In genomic region chr19:34963531-34964406, GRCh38 we compare ENCODE assay signal across 8 cellular contexts. TPM values are rescaled to one million over a fixed set of nuclear protein-coding genes. Genes with fewer than 3 reads are reported as not detected.
DNase-seq lines count a peak whose midpoint lies in the region; ATAC-seq, FAIRE-seq and TF ChIP-seq lines count a peak whose summit lies in the region.

Gene ZNF792 (minus strand): TSS chr19:34964229. CDS start chr19:34963662, 567 bp downstream.

- peak; percentile 49 for TF ChIP-seq POLR2A in Raji (IDR thresholded peaks at IDR 0.05; ENCODE audit: insufficient read depth, low read depth, low read length)

- peaks cover 33% of the 10 kb centered on the region for H3K36me3 ChIP-seq in BE2C
- H3K36me3 ChIP-seq in HUES48 (ENCODE audit: control insufficient read depth, insufficient read depth, low read length), result peaks cover 13% of the 10 kb centered on the region

- peaks cover 31 to 53% of the 10 kb centered on the region in 2 donors for H3K9me3 Mint-ChIP-seq in activated naive CD4-positive, alpha-beta T cell treated with anti-CD3 and anti-CD28 coated beads, Interleukin-2, amount 50 U/mL, for 72 hours
- H3K9me3 Mint-ChIP-seq in osteocyte (ENCODE audit: unreplicated experiment), result peaks cover 12% of the 10 kb centered on the region

- peaks cover 2% of the 10 kb centered on the region for H3K27me3 Mint-ChIP-seq in osteocyte (ENCODE audit: unreplicated experiment)

- peak within 1 kb of the TSS; percentile 83 to 89 for H3K27ac Mint-ChIP-seq in activated naive CD4-positive, alpha-beta T cell treated with anti-CD3 and anti-CD28 coated beads, Interleukin-2, amount 50 U/mL, for 72 hours
- peak within 1 kb of the TSS; percentile 19 for H3K27ac Mint-ChIP-seq in osteocyte (ENCODE audit: unreplicated experiment)

- H3K4me3 Mint-ChIP-seq in osteocyte (ENCODE audit: unreplicated experiment), result peak within 1 kb of the TSS; percentile 82

- peaks cover 20% of the 10 kb centered on the region for H3K4me1 Mint-ChIP-seq in osteocyte (ENCODE audit: unreplicated experiment)

- H3K36me3 Mint-ChIP-seq in activated naive CD4-positive, alpha-beta T cell treated with anti-CD3 and anti-CD28 coated beads, Interleukin-2, amount 50 U/mL, for 72 hours, result peaks cover 59 to 71% of the 10 kb centered on the region in 2 donors
- H3K36me3 Mint-ChIP-seq in osteocyte (ENCODE audit: unreplicated experiment), result peaks cover 17% of the 10 kb centered on the region

- H3K9me3 ChIP-seq in BE2C (peaks cover 13% of the 10 kb centered on the region), HUES48 (ENCODE audit: control insufficient read depth, insufficient read depth, low read length) (peaks cover 35% of the 10 kb centered on the region)

- no peak for TF ChIP-seq CTCF in BE2C (IDR thresholded peaks at IDR 0.05; ENCODE audit: low read depth, low read length)
- no peak for TF ChIP-seq CTCF in osteocyte (IDR thresholded peaks at IDR 0.05)

- DNase-seq in BE2C, result peak; percentile 93
- peak; percentile 73 for DNase-seq in GM19239 (ENCODE audit: insufficient read length, low spot score)
- DNase-seq in activated naive CD4-positive, alpha-beta T cell treated with anti-CD3 and anti-CD28 coated beads, Interleukin-2, amount 50 U/mL, for 72 hours (ENCODE audit: low spot score in 2 of 2), result peak; percentile 62 to 77
- peak; percentile 83 for DNase-seq in Right ventricle myocardium inferior (ENCODE audit: missing footprints)
- DNase-seq in osteocyte (ENCODE audit: extremely low spot score, unreplicated experiment), result peak; percentile 88
- DNase-seq in ureter (ENCODE audit: low spot score), result peak; percentile 65

- H3K4me3 ChIP-seq in BE2C (ENCODE audit: low read depth, low read length), result peak within 1 kb of the TSS; percentile 96
- peak within 1 kb of the TSS; percentile 65 for H3K4me3 ChIP-seq in HUES48 (ENCODE audit: low read depth, low read length)

- no peaks in the 10 kb centered on the region for H3K4me1 ChIP-seq in BE2C
- H3K4me1 ChIP-seq in HUES48 (ENCODE audit: control insufficient read depth, insufficient read depth, low read length), result peaks cover 9% of the 10 kb centered on the region; the same call in 1 of the 2 replicates

- peak; percentile 83 to 84 for ATAC-seq in activated naive CD4-positive, alpha-beta T cell treated with anti-CD3 and anti-CD28 coated beads, Interleukin-2, amount 50 U/mL, for 72 hours
- ATAC-seq in Right ventricle myocardium inferior, result peak; percentile 88

- FAIRE-seq in GM19239 (lab: Jason Lieb, UNC), result peak; percentile 49

- peak within 1 kb of the TSS; percentile 20; the same call in 1 of the 2 replicates for H3K9ac ChIP-seq in HUES48 (ENCODE audit: low read depth, low read length)

- intact Hi-C loops in Right ventricle myocardium inferior (cut with DNase I), result loop anchor here (5.0 kb wide), 1 partner anchor 126 kb away; no protein-coding TSS in a partner anchor

- peak within 1 kb of the TSS; percentile 42 for H3K27ac ChIP-seq in HUES48 (ENCODE audit: low read depth, low read length)

- H3K27me3 ChIP-seq in BE2C (no peaks in the 10 kb centered on the region), HUES48 (ENCODE audit: control insufficient read depth, insufficient read depth, low read length) (peaks cover 9% of the 10 kb centered on the region)

RNA-seq across cellular contexts. Expression of gene ZNF792, which starts in this region (rescaled TPM):
- polyA plus RNA-seq in BE2C (2012; ENCODE audit: insufficient read depth, insufficient read length, low read depth), result 22.6 TPM
- total RNA-seq in activated naive CD4-positive, alpha-beta T cell treated with anti-CD3 and anti-CD28 coated beads, Interleukin-2, amount 50 U/mL, for 72 hours, result 1 to 10 TPM; 6.4 to 9.7 TPM
- total RNA-seq in Right ventricle myocardium inferior (3.0 TPM), osteocyte (3.0 and 4.1 TPM in 2 replicates), ureter (10.2 TPM)

Comparison
In these comparisons a context has a peak if more than half of its experiments do, and no peak if none do; other contexts are left out.
1. Peak in every context shown above with its lines: DNase-seq, ATAC-seq, H3K4me3 ChIP-seq and H3K27ac ChIP-seq.